Comparison of ENCODE assay signal across 9 cellular contexts in the genomic region with DNA sequence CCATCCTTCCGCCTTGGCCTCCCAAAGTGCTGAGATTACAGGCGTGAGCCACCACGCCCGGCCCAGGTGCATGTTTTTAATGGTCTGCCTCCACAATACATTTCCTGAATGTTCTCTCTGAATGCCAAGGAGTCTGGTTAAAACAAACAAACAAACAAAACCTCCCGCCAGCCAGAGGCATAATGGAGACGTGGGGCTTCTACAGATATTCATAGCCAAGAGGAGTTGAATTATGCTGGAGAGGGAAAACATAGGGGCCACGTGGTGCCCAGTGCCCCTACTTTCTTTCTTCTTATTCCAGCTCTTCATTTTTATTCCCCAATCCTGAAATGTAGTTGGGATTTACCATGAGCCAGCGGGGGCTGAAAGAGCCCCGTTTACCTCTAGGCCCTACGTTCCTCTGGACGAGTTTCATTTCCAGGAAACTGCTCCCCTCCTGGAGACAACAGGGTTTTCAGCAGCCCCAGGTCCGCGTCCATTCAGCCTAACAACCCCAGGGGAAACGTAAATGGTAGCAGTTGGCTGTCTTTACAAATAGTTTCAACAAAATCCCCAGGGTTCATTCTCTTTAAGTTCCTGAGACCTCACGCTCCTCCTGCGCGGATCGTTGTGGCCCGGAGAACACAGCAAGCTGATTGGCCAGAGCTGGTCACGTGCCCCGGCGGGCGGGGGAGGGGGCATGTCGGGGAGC.
DNase-seq lines count a peak whose midpoint lies in the region; ATAC-seq, FAIRE-seq and TF ChIP-seq lines count a peak whose summit lies in the region.
"Had no signal": no experiment of that assay in that cellular context is flagged by ENCODE, and none has a peak within 500 bp of the region (broad histone marks: within the 10 kb centered on the region; RNA-seq: fewer than 3 reads in every experiment).

No MANE protein-coding gene starts in this region.

- H3K14ac ChIP-seq in H1 (ENCODE audit: insufficient read length) = no peak overlapping the region

- H3K27me3 ChIP-seq in H1 (replicated peaks in 1 of 4; ENCODE audit: control insufficient read depth in 3 of 4, extremely low read depth in 1 of 4, insufficient read depth in 3 of 4, low read length in 3 of 4) (peaks cover 0 to 2% (median 0%) of the 10 kb centered on the region in 4 experiments; a peak in 1 of 7 replicates), lung (ENCODE audit: control insufficient read depth, insufficient read depth) (no peaks in the 10 kb centered on the region)

- no peak overlapping the region for H3K9ac ChIP-seq in H1 (replicated peaks in 1 of 4; ENCODE audit: extremely low read depth in 1 of 4, low read depth in 3 of 4, low read length in 3 of 4)
- H3K9ac ChIP-seq: KMS-11 had no signal

- H2BK20ac ChIP-seq in H1 (ENCODE audit: low read length) = peak overlapping the region; percentile 55; the same call in 1 of the 2 replicates

- H3K4me3 ChIP-seq in H1 (ENCODE audit: extremely low read depth in 1 of 4, insufficient read depth in 2 of 4, low read depth in 3 of 4, low read length in 4 of 4) = peak overlapping the region in 2 of 4 experiments; percentile 8 to 40; a peak in 3 of 8 replicates
- H3K4me3 ChIP-seq in lung = no peak overlapping the region

- peak overlapping the region; percentile 19 for H4K5ac ChIP-seq in H1 (ENCODE audit: insufficient read length, low read depth, low read length)

- no peak; a peak in 1 of 4 replicates for TF ChIP-seq RAD21 in H1 (IDR thresholded peaks at IDR 0.05 in 1 of 2, conservative IDR thresholded peaks at IDR 0.05 in 1 of 2; ENCODE audit: low read depth in 2 of 2, low read length in 2 of 2)

- peak overlapping the region; percentile 61; the same call in 1 of the 2 replicates for H2BK15ac ChIP-seq in H1 (ENCODE audit: low read length)

- CTCF ChIA-PET in H1 (lab: Charles Lee; ENCODE audit: partially characterized antibody) = interaction anchor here (0.5 to 1.5 kb wide), 7 partner anchors 8 to 248 kb away, joined by 3 to 5 read pairs (median 3); no protein-coding TSS in a partner anchor

- no peak overlapping the region for H2BK5ac ChIP-seq in H1 (ENCODE audit: low read depth, low read length)

- TF ChIP-seq CTCF in H1 (IDR thresholded peaks at IDR 0.05; ENCODE audit: control extremely low read depth in 1 of 3, insufficient read depth in 1 of 3, low read depth in 1 of 3, low read length in 3 of 3) (peak; percentile 7 to 23 (median 7); a peak in 2 of 4 replicates), lung (IDR thresholded peaks at IDR 0.05; ENCODE audit: control extremely low read depth, extremely low read depth) (no peak)

- no peaks in the 10 kb centered on the region for H3K23me2 ChIP-seq in H1 (ENCODE audit: low read depth, low read length)

- H4K20me1 ChIP-seq in H1 (replicated peaks in 1 of 2; ENCODE audit: control insufficient read depth in 1 of 2, insufficient read depth in 2 of 2, low read length in 2 of 2) = no peaks in the 10 kb centered on the region

- no peak for TF ChIP-seq EP300 in H1 (IDR thresholded peaks at IDR 0.05; ENCODE audit: borderline replicate concordance in 1 of 2, low read depth in 2 of 2, low read length in 2 of 2)

- peak overlapping the region; percentile 72; the same call in 1 of the 2 replicates for H2AFZ ChIP-seq in H1 (ENCODE audit: low read length)

- peak overlapping the region; percentile 38 to 69; a peak in 3 of 4 replicates for H3K4me2 ChIP-seq in H1 (ENCODE audit: insufficient read depth in 1 of 2, low read depth in 2 of 2, low read length in 2 of 2)
- H3K4me2 ChIP-seq: KMS-11 had no signal

- no peaks in the 10 kb centered on the region for H3K79me2 ChIP-seq in H1 (ENCODE audit: control insufficient read depth in 1 of 2, insufficient read depth in 2 of 2, low read length in 2 of 2)

- no peaks in the 10 kb centered on the region for H3K9me3 ChIP-seq in H1 (ENCODE audit: insufficient read depth in 2 of 2, low read depth in 1 of 2, low read length in 1 of 2)
- no peaks in the 10 kb centered on the region for H3K9me3 ChIP-seq in lung (ENCODE audit: control insufficient read depth in 2 of 2, insufficient read depth in 1 of 2, low read length in 1 of 2)

- peak overlapping the region; percentile 5 for H2BK120ac ChIP-seq in H1 (replicated peaks; ENCODE audit: low read depth, low read length)

- no peak for TF ChIP-seq POLR2A in H1 (IDR thresholded peaks at IDR 0.05; ENCODE audit: control extremely low read depth in 1 of 2, low read depth in 2 of 2, low read length in 2 of 2)

- H3K18ac ChIP-seq in H1 (ENCODE audit: extremely low read depth, low read length) = peak overlapping the region; percentile 93

- DNase-seq in DMS153 (lab: John Stamatoyannopoulos, UW) (peak; percentile 20), NCI-H1092 (lab: John Stamatoyannopoulos, UW) (peak; percentile 29), H1 (ENCODE audit: low read depth in 1 of 2, low spot score in 2 of 2) (peak in 1 of 2 experiments; percentile 84), lung (ENCODE audit: low spot score) (peak; percentile 67), superior temporal gyrus (ENCODE audit: extremely low spot score) (peak; percentile 32), SKM-1 (lab: John Stamatoyannopoulos, UW; ENCODE audit: unreplicated experiment) (no peak)

- H2AK5ac ChIP-seq in H1 (ENCODE audit: low read depth, low read length) = no peak overlapping the region

- peak; percentile 48 for ATAC-seq in lung (ENCODE audit: insufficient read depth, low FRiP score)
- ATAC-seq in HG03439 (IDR thresholded peaks at IDR 0.05; ENCODE audit: unreplicated experiment) = no peak
- ATAC-seq in GM21423 (IDR thresholded peaks at IDR 0.05; ENCODE audit: unreplicated experiment) = no peak

- no peak overlapping the region for H2BK12ac ChIP-seq in H1 (ENCODE audit: low read depth, low read length)

- H4K91ac ChIP-seq in H1 (replicated peaks; ENCODE audit: insufficient read length, low read length) = peak overlapping the region; percentile 45

- no peak overlapping the region for H3K27ac ChIP-seq in H1 (ENCODE audit: low read depth, low read length)
- H3K27ac ChIP-seq in lung (ENCODE audit: low read depth in 1 of 2, low read length in 1 of 2) = peak overlapping the region in 1 of 2 donors; percentile 57
- H3K27ac ChIP-seq: KMS-11 had no signal

- H3K4ac ChIP-seq in H1 (replicated peaks; ENCODE audit: insufficient read length, low read depth, low read length) = no peak overlapping the region

- 52% methylated on average over 22 of the region's 24 CpGs; no CpG with 5 or more reads in 1 of the 2 experiments for WGBS in H1 (ENCODE audit: extremely low coverage in 1 of 2, insufficient coverage in 1 of 2, insufficient read length in 1 of 2, insufficient replicate concordance in 2 of 2, low coverage in 1 of 2, low lambda C conversion rate in 2 of 2, missing lambda C conversion rate in 1 of 2), 2 experiments
- WGBS in lung, 2 donors = 30 to 32% methylated on average over 24 of the region's 24 CpGs

- H4K8ac ChIP-seq in H1 (ENCODE audit: extremely low read depth, insufficient read depth, low read length) = peak overlapping the region; percentile 89

- no peak for FAIRE-seq in H1 (lab: Jason Lieb, UNC)

- POLR2A ChIA-PET in H1 (lab: Charles Lee; ENCODE audit: partially characterized antibody) = interaction anchor here (0.6 to 1.1 kb wide), 2 partner anchors 17 to 1045 kb away, joined by 3 to 4 read pairs; no protein-coding TSS in a partner anchor

- H3K4me1 ChIP-seq in H1 (replicated peaks in 1 of 4; ENCODE audit: control insufficient read depth in 3 of 4, insufficient read depth in 4 of 4, low read length in 3 of 4) (peaks cover 0 to 3% (median 0%) of the 10 kb centered on the region in 4 experiments; a peak in 2 of 7 replicates), lung (ENCODE audit: control insufficient read depth in 2 of 2, insufficient read depth in 2 of 2, low read length in 2 of 2) (peaks cover 0 to 5% of the 10 kb centered on the region in 2 donors)

- H3K23ac ChIP-seq in H1 (ENCODE audit: insufficient read length) = no peak overlapping the region

- H3K56ac ChIP-seq in H1 (replicated peaks; ENCODE audit: insufficient read length, low read depth, low read length) = no peak overlapping the region

- no peaks in the 10 kb centered on the region for H3K36me3 ChIP-seq in H1 (ENCODE audit: control insufficient read depth in 2 of 4, insufficient read depth in 4 of 4, low read length in 3 of 4)
- no peaks in the 10 kb centered on the region for H3K36me3 ChIP-seq in lung (ENCODE audit: control insufficient read depth in 2 of 2, insufficient read depth in 2 of 2, low read length in 2 of 2)

- H3K79me1 ChIP-seq in H1 (ENCODE audit: low read depth, low read length) = no peaks in the 10 kb centered on the region

TF ChIP-seq in H1, 55 proteins besides CTCF, POLR2A, EP300 and RAD21:
- TF ChIP-seq, protein P1, sequence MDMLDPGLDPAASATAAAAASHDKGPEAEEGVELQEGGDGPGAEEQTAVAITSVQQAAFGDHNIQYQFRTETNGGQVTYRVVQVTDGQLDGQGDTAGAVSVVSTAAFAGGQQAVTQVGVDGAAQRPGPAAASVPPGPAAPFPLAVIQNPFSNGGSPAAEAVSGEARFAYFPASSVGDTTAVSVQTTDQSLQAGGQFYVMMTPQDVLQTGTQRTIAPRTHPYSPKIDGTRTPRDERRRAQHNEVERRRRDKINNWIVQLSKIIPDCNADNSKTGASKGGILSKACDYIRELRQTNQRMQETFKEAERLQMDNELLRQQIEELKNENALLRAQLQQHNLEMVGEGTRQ (IDR thresholded peaks at IDR 0.05; ENCODE audit: low read length) = peak; percentile 85
- TF ChIP-seq, protein P2, sequence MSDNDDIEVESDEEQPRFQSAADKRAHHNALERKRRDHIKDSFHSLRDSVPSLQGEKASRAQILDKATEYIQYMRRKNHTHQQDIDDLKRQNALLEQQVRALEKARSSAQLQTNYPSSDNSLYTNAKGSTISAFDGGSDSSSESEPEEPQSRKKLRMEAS (IDR thresholded peaks at IDR 0.05) = peak; percentile 59; the same call in 1 of the 2 replicates
- TF ChIP-seq KDM4A (IDR thresholded peaks at IDR 0.05; ENCODE audit: low read depth, low read length, severe bottlenecking) (no peak), ASH2L (IDR thresholded peaks at IDR 0.05; ENCODE audit: low read length) (peak; percentile 70), SP4 (IDR thresholded peaks at IDR 0.05; ENCODE audit: low read length) (no peak), TBP (IDR thresholded peaks at IDR 0.05; ENCODE audit: low read depth, low read length) (no peak), SIN3A (conservative IDR thresholded peaks at IDR 0.05 in 1 of 2, IDR thresholded peaks at IDR 0.05 in 1 of 2; ENCODE audit: low read depth in 1 of 2, low read length in 2 of 2) (no peak), CHD2 (IDR thresholded peaks at IDR 0.05; ENCODE audit: low read length) (peak; percentile 68)
- TF ChIP-seq, protein P3, sequence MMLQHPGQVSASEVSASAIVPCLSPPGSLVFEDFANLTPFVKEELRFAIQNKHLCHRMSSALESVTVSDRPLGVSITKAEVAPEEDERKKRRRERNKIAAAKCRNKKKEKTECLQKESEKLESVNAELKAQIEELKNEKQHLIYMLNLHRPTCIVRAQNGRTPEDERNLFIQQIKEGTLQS (IDR thresholded peaks at IDR 0.05; ENCODE audit: insufficient read depth, low read depth, low read length) = peak; percentile 52; the same call in 1 of the 2 replicates
